11 cellular contexts compared by ENCODE assay signal in the genomic region with DNA sequence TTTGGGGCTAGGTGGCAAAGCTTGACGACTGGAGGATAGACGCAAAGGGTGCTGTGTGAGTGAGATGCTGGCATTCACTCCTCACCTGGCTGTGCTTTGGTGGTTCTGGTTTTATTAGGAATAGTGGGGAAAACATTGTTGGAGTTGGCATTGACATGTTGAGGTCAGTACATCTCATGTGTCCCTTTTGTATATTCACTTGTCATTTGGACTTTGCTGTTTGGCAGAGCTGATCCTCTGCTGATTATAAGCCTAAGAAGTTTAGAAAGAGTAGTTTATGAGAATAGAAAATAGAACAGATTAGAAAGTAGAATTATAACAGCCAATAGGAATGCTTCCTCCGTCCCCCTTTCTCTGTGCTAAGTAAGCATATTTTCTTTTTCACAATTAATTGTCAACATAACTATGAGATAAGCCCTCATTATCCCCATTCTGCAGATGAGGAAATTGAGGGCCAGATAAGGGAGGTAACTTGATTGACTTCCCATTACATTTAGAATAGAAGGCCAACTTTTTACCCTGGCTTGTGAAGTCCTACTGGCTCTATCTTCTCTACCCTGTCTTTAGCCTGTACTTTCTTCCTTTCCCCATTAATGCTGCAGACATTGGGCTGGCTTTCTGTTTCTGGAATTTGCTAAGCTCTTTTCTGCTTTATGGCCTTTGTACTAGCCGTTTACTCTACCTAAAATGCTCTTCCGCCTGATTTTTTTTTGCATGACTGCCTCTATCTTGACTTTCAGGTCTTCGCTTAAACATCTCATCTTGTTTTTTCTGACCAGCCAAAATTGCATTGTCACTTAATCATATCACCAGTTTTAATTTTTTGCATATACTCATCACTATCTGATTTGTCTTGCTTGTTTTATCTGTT. TPM values are rescaled to one million over a fixed set of nuclear protein-coding genes. Genes with fewer than 3 reads are reported as not detected.
DNase-seq lines count a peak whose midpoint lies in the region; ATAC-seq and TF ChIP-seq lines count a peak whose summit lies in the region.
"Had no signal": no experiment of that assay in that cellular context is flagged by ENCODE, and none has a peak within 500 bp of the region (broad histone marks: within the 10 kb centered on the region; RNA-seq: fewer than 3 reads in every experiment).

No MANE protein-coding gene starts in this region.

- no peaks in the 10 kb centered on the region for H3K27me3 ChIP-seq in CD8-positive, alpha-beta memory T cell (ENCODE audit: insufficient read depth, low read length, poor library complexity, severe bottlenecking)
- no peaks in the 10 kb centered on the region for H3K27me3 ChIP-seq in smooth muscle cell (ENCODE audit: low read depth)

- H3K9ac ChIP-seq in smooth muscle cell (ENCODE audit: low read depth): no peak overlapping the region

- ATAC-seq in effector memory CD8-positive, alpha-beta T cell (replicated peaks): no peak

- no peaks in the 10 kb centered on the region for H3K27me3 Mint-ChIP-seq in CD8-positive, alpha-beta memory T cell
- no peaks in the 10 kb centered on the region for H3K27me3 Mint-ChIP-seq in effector memory CD8-positive, alpha-beta T cell
- H3K27me3 Mint-ChIP-seq: activated naive CD4-positive, alpha-beta T cell treated with anti-CD3 and anti-CD28 coated beads, Interleukin-2, amount 10 ng/mL, durations not matched to agents 7 days and 5 days had no signal

- peak overlapping the region; percentile 4 to 54 (median 25) for H3K4me3 Mint-ChIP-seq in CD8-positive, alpha-beta memory T cell
- peak overlapping the region; percentile 76 to 87 for H3K4me3 Mint-ChIP-seq in effector memory CD8-positive, alpha-beta T cell

- peaks cover 44% of the 10 kb centered on the region for H3K4me1 ChIP-seq in CD8-positive, alpha-beta memory T cell (ENCODE audit: insufficient read depth, low read length)
- peaks cover 19% of the 10 kb centered on the region for H3K4me1 ChIP-seq in smooth muscle cell (ENCODE audit: low read depth)

- no peaks in the 10 kb centered on the region for H3K9me3 Mint-ChIP-seq in CD8-positive, alpha-beta memory T cell
- no peaks in the 10 kb centered on the region for H3K9me3 Mint-ChIP-seq in effector memory CD8-positive, alpha-beta T cell
- H3K9me3 Mint-ChIP-seq: activated naive CD4-positive, alpha-beta T cell treated with anti-CD3 and anti-CD28 coated beads, Interleukin-2, amount 10 ng/mL, durations not matched to agents 7 days and 5 days had no signal

- 79% methylated on average over 6 of the region's 6 CpGs for WGBS in smooth muscle cell (ENCODE audit: low lambda C conversion rate)

- peaks cover 6 to 28% (median 7%) of the 10 kb centered on the region in 3 donors for H3K36me3 Mint-ChIP-seq in CD8-positive, alpha-beta memory T cell
- H3K36me3 Mint-ChIP-seq in effector memory CD8-positive, alpha-beta T cell (ENCODE audit: insufficient read depth): peaks cover 12% of the 10 kb centered on the region

- peak overlapping the region in 6 of 8 donors; percentile 78 to 96 (median 92) for H3K27ac Mint-ChIP-seq in CD8-positive, alpha-beta memory T cell
- peak overlapping the region; percentile 60 to 96 for H3K27ac Mint-ChIP-seq in effector memory CD8-positive, alpha-beta T cell

- CTCF ChIA-PET in CD8-positive, alpha-beta memory T cell (lab: Charles Lee): interaction anchor here (0.7 to 2.8 kb wide), 5 partner anchors 10 to 29 kb away, joined by 3 to 18 read pairs (median 4); a partner anchor contains a TSS

- no peaks in the 10 kb centered on the region for H3K79me2 ChIP-seq in smooth muscle cell (ENCODE audit: low read depth)

- no peak overlapping the region for H3K27ac ChIP-seq in CD8-positive, alpha-beta memory T cell (ENCODE audit: low read depth, low read length)
- H3K27ac ChIP-seq in smooth muscle cell (ENCODE audit: low read depth): peak overlapping the region; percentile 53
- H3K27ac ChIP-seq: SK-N-MC had no signal

- peak overlapping the region; percentile 48 for H2AFZ ChIP-seq in smooth muscle cell (ENCODE audit: low read depth)

- H3K9me3 ChIP-seq in CD8-positive, alpha-beta memory T cell (ENCODE audit: low read length): no peaks in the 10 kb centered on the region
- no peaks in the 10 kb centered on the region for H3K9me3 ChIP-seq in smooth muscle cell (replicated peaks; ENCODE audit: low read depth)

- no peak overlapping the region for H3K4me3 ChIP-seq in CD8-positive, alpha-beta memory T cell (ENCODE audit: low read length)
- no peak overlapping the region for H3K4me3 ChIP-seq in smooth muscle cell
- H3K4me3 ChIP-seq: SK-N-MC had no signal

- H3K4me2 ChIP-seq in smooth muscle cell: no peak overlapping the region

- no peaks in the 10 kb centered on the region for H3K36me3 ChIP-seq in CD8-positive, alpha-beta memory T cell (ENCODE audit: insufficient read depth, low read length)
- H3K36me3 ChIP-seq in smooth muscle cell (ENCODE audit: low read depth): no peaks in the 10 kb centered on the region

- no peak for DNase-seq in CD8-positive, alpha-beta memory T cell
- DNase-seq in NAMALWA (ENCODE audit: low spot score): peak; percentile 43
- no peak for DNase-seq in effector memory CD8-positive, alpha-beta T cell
- no peak for DNase-seq in smooth muscle cell (lab: John Stamatoyannopoulos, UW; ENCODE audit: unreplicated experiment)
- no peak for DNase-seq in RKO (ENCODE audit: low spot score)
- no peak for DNase-seq in NCI-H187 treated with DMSO at 0.1 percent for 48 hours (lab: John Stamatoyannopoulos, UW)
- no peak for DNase-seq in NCI-H128 (lab: John Stamatoyannopoulos, UW; ENCODE audit: unreplicated experiment)
- DNase-seq: activated CD4-positive, alpha-beta T cell treated with anti-CD3 and anti-CD28 coated beads, Interleukin-2, amount 50 U/mL, for 1 hour; activated naive CD4-positive, alpha-beta T cell treated with anti-CD3 and anti-CD28 coated beads, Interleukin-2, amount 10 ng/mL, durations not matched to agents 7 days and 5 days; substantia nigra had no signal

- POLR2A ChIA-PET in CD8-positive, alpha-beta memory T cell (lab: Charles Lee): interaction anchor here (1.0 to 1.5 kb wide), 2 partner anchors 12 to 13 kb away, joined by 3 to 4 read pairs; a partner anchor contains a TSS

- no peaks in the 10 kb centered on the region for H4K20me1 ChIP-seq in smooth muscle cell (ENCODE audit: low read depth)

- peaks cover 56 to 75% (median 66%) of the 10 kb centered on the region in 3 donors for H3K4me1 Mint-ChIP-seq in CD8-positive, alpha-beta memory T cell
- H3K4me1 Mint-ChIP-seq in effector memory CD8-positive, alpha-beta T cell (ENCODE audit: low read depth in 2 of 2): peaks cover 31 to 52% of the 10 kb centered on the region in 2 donors

- no peaks in the 10 kb centered on the region for H3F3A ChIP-seq in smooth muscle cell (ENCODE audit: low read depth)

- TF ChIP-seq CTCF in smooth muscle cell (IDR thresholded peaks at IDR 0.05; ENCODE audit: borderline replicate concordance, insufficient read depth, poor library complexity, severe bottlenecking): no peak

RNA-seq across cellular contexts. Expression of a gene that starts 12.8 kb away (rescaled TPM):
- total RNA-seq in CD8-positive, alpha-beta memory T cell: 10 to 100 TPM; 82.6 to 85.8 TPM
- 14.9 TPM for polyA plus RNA-seq in CD8-positive, alpha-beta memory T cell
- total RNA-seq in smooth muscle cell: 28.6 and 31.6 TPM in 2 replicates
- polyA plus RNA-seq in smooth muscle cell: 16.4 and 17.9 TPM in 2 replicates

RNA-seq across cellular contexts. Expression of a gene that starts 38.9 kb away (rescaled TPM):
- 10 to 100 TPM; 12.1 to 13.0 TPM for total RNA-seq in CD8-positive, alpha-beta memory T cell
- 28.7 TPM for polyA plus RNA-seq in CD8-positive, alpha-beta memory T cell
- 29.5 and 39.4 TPM in 2 replicates for total RNA-seq in smooth muscle cell
- polyA plus RNA-seq in smooth muscle cell: 28.1 and 28.3 TPM in 2 replicates
